Comparison of ENCODE assay signal across 1 cellular context in the genomic region with DNA sequence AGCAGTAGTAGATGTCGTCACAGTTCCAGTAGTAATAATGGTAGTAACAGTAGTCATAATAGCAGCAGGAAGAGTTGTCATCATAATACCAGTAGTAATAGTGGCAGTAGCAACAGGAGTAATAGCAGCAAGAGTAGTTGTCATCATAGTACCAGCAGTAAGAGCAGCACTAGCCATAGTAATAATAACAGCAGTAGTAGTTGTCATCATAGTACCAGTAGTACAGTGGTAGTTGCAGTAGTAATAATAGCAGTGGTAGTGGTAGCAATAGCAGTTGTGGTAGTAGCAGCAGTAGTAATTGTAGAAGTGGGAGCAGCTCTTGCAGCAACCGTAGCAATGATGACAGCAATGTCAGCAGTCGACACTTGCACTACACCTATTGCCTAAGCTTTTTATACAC.
TF ChIP-seq lines count a peak whose summit lies in the region.

No MANE protein-coding gene starts in this region.

TF ChIP-seq in H1, 55 proteins besides CTCF, POLR2A, EP300 and RAD21:
- no peak for TF ChIP-seq RBBP5 (IDR thresholded peaks at IDR 0.05; ENCODE audit: borderline replicate concordance, low read depth, low read length)
- TF ChIP-seq BACH1 (IDR thresholded peaks at IDR 0.05; ENCODE audit: low read length), result no peak
